2 cellular contexts compared by ENCODE assay signal in genomic region chrX:49972313-49972712, GRCh38.
TF ChIP-seq lines count a peak whose summit lies in the region.

No MANE protein-coding gene starts in this region.

TF ChIP-seq in IMR-90, 13 proteins besides CTCF, POLR2A, EP300 and RAD21:
- TF ChIP-seq BHLHE40 (IDR thresholded peaks at IDR 0.05; ENCODE audit: low read depth, low read length) (no peak), MXI1 (IDR thresholded peaks at IDR 0.05; ENCODE audit: borderline replicate concordance, low read depth, low read length) (no peak), NFE2L2 (IDR thresholded peaks at IDR 0.05; ENCODE audit: low read depth, low read length) (no peak), MAZ (IDR thresholded peaks at IDR 0.05; ENCODE audit: borderline replicate concordance, low read depth, low read length) (no peak), SMC3 (IDR thresholded peaks at IDR 0.05; ENCODE audit: low read depth, low read length) (no peak), RCOR1 (IDR thresholded peaks at IDR 0.05; ENCODE audit: insufficient replicate concordance, low read length) (no peak)
TF ChIP-seq in IMR-90: peak in this region for 0.

TF ChIP-seq in GM12891, 5 proteins besides CTCF, POLR2A, EP300 and RAD21:
- TF ChIP-seq SPI1 (IDR thresholded peaks at IDR 0.05; ENCODE audit: low read depth, low read length) (no peak), POU2F2 (IDR thresholded peaks at IDR 0.05; ENCODE audit: low read depth, low read length) (no peak), TAF1 (IDR thresholded peaks at IDR 0.05; ENCODE audit: low read depth, low read length) (no peak), PAX5 (IDR thresholded peaks at IDR 0.05; ENCODE audit: insufficient read depth, low read length, severe bottlenecking) (no peak)
